Comparison of ENCODE assay signal across 1 cellular context in the genomic region with DNA sequence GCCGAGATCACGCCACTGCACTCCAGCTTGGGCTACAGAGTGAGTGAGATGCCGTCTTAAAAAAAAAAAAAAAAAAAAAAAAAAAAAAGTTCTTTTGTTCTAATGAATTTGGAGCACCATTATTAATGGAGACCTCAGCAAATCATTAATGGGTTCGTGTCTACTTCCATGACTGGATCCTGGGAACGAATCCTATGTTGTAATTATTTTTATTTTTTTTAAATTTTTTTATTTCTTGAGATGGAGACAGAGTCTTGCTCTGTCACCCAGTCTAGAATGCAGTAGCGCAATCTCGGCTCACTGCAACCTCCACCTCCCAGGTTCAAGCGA.
TF ChIP-seq lines count a peak whose summit lies in the region.

No MANE protein-coding gene starts in this region.

TF ChIP-seq in K562, 482 proteins besides CTCF, POLR2A, EP300 and RAD21:
- TF ChIP-seq TARDBP (IDR thresholded peaks at IDR 0.05) (no peak), SRSF9 (IDR thresholded peaks at IDR 0.05; ENCODE audit: borderline replicate concordance, low read depth, low read length) (no peak), EGR1 (conservative IDR thresholded peaks at IDR 0.05) (no peak), HMBOX1 (IDR thresholded peaks at IDR 0.05) (no peak), BCOR (IDR thresholded peaks at IDR 0.05) (no peak), BCLAF1 (IDR thresholded peaks at IDR 0.05; ENCODE audit: borderline replicate concordance in 1 of 2, control insufficient read depth in 1 of 2, low read depth in 2 of 2, low read length in 1 of 2) (no peak), NCOA6 (IDR thresholded peaks at IDR 0.05) (no peak), MAZ (CRISPR knock-in tag; conservative IDR thresholded peaks at IDR 0.05 in 1 of 2, IDR thresholded peaks at IDR 0.05 in 1 of 2) (no peak), SMARCB1 (IDR thresholded peaks at IDR 0.05; ENCODE audit: insufficient read length, low read depth) (no peak), SREBF2 (CRISPR knock-in tag; IDR thresholded peaks at IDR 0.05) (no peak), PRDM10 (IDR thresholded peaks at IDR 0.05; ENCODE audit: partially characterized antibody) (no peak), POLR3A (IDR thresholded peaks at IDR 0.05; ENCODE audit: borderline replicate concordance, extremely low read depth, insufficient read depth, insufficient read length) (no peak), STAT5B (CRISPR knock-in tag; IDR thresholded peaks at IDR 0.05) (no peak), SFPQ (IDR thresholded peaks at IDR 0.05; ENCODE audit: low read depth, low read length) (no peak), CHD4 (IDR thresholded peaks at IDR 0.05; ENCODE audit: insufficient read depth, insufficient replicate concordance, low read depth, low read length, poor library complexity, severe bottlenecking) (no peak)
- TF ChIP-seq, protein P1, sequence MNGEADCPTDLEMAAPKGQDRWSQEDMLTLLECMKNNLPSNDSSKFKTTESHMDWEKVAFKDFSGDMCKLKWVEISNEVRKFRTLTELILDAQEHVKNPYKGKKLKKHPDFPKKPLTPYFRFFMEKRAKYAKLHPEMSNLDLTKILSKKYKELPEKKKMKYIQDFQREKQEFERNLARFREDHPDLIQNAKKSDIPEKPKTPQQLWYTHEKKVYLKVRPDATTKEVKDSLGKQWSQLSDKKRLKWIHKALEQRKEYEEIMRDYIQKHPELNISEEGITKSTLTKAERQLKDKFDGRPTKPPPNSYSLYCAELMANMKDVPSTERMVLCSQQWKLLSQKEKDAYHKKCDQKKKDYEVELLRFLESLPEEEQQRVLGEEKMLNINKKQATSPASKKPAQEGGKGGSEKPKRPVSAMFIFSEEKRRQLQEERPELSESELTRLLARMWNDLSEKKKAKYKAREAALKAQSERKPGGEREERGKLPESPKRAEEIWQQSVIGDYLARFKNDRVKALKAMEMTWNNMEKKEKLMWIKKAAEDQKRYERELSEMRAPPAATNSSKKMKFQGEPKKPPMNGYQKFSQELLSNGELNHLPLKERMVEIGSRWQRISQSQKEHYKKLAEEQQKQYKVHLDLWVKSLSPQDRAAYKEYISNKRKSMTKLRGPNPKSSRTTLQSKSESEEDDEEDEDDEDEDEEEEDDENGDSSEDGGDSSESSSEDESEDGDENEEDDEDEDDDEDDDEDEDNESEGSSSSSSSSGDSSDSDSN (IDR thresholded peaks at IDR 0.05; ENCODE audit: borderline replicate concordance in 1 of 2, low read depth in 2 of 2, low read length in 2 of 2), result no peak
- TF ChIP-seq, protein P2, sequence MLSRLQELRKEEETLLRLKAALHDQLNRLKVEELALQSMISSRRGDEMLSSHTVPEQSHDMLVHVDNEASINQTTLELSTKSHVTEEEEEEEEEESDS (CRISPR knock-in tag; IDR thresholded peaks at IDR 0.05), result no peak
